14 cellular contexts compared by ENCODE assay signal in the genomic region with DNA sequence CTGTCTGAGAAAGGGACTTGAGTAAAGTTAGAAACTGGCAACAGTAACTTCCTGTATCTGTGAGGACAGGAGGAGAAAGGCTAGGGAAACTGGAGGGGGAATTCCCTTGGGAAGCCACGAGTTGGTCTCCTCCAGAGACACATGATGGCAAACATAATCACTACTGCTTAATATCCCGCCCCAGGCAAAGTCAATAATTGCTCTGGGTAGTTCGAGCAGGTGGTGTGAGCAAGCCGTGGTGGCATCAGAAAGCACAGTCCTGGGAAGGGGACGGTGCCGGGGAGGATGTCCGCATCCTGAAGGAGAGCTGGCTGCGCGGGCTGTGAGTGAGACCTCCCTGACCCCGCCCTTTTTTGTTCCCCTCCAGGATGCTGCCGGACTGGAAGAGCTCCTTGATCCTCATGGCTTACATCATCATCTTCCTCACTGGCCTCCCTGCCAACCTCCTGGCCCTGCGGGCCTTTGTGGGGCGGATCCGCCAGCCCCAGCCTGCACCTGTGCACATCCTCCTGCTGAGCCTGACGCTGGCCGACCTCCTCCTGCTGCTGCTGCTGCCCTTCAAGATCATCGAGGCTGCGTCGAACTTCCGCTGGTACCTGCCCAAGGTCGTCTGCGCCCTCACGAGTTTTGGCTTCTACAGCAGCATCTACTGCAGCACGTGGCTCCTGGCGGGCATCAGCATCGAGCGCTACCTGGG. TPM values are rescaled to one million over a fixed set of nuclear protein-coding genes. Genes with fewer than 3 reads are reported as not detected.
DNase-seq lines count a peak whose midpoint lies in the region; ATAC-seq and TF ChIP-seq lines count a peak whose summit lies in the region.
"Had no signal": no experiment of that assay in that cellular context is flagged by ENCODE, and none has a peak within 500 bp of the region (broad histone marks: within the 10 kb centered on the region; RNA-seq: fewer than 3 reads in every experiment).

No MANE protein-coding gene starts in this region.

- peak overlapping the region; percentile 60 for H3K27ac Mint-ChIP-seq in stimulated activated naive B cell treated with anti-CD40 and anti-IgM and Interleukin-4, amounts not matched to agents 10 μg/mL and 1 μg/mL and 100 μg/mL, for 72 hours
- H3K27ac Mint-ChIP-seq: activated T-helper 2 cell treated with anti-CD3 and anti-CD28 coated beads, Interferon-gamma antibody, Interleukin-2, Interleukin-4, amounts not matched to agents 10 μg/mL and 5 μg/mL and 100 μg/mL, durations not matched to agents 14 hours and 24 hours and 36 hours had no signal

- H3K9ac ChIP-seq in colonic mucosa (ENCODE audit: low read depth in 2 of 2, low read length in 2 of 2), result peak overlapping the region in 1 of 2 donors; percentile 50

- TF ChIP-seq CTCF in colonic mucosa (IDR thresholded peaks at IDR 0.05), result no peak

- DNase-seq in NCI-H82 (lab: John Stamatoyannopoulos, UW), result peak; percentile 12
- DNase-seq in NCI-H82 treated with DMSO at 0.1 percent for 48 hours (lab: John Stamatoyannopoulos, UW; ENCODE audit: unreplicated experiment), result no peak
- DNase-seq in NCI-H1436 (lab: John Stamatoyannopoulos, UW), result peak; percentile 19
- DNase-seq in colonic mucosa, result no peak
- DNase-seq in stimulated activated naive B cell treated with anti-CD40 and anti-IgM and Interleukin-4, amounts not matched to agents 10 μg/mL and 1 μg/mL and 100 μg/mL, for 72 hours, result no peak
- no peak for DNase-seq in activated CD8-positive, alpha-beta memory T cell treated with anti-CD3 and anti-CD28 coated beads for 24 hours
- DNase-seq: hippocampal formation, testis had no signal

- H3K4me1 ChIP-seq in colonic mucosa, result no peaks in the 10 kb centered on the region
- H3K4me1 ChIP-seq: SJSA1, testis had no signal

- H3K4me3 ChIP-seq in colonic mucosa, result no peak overlapping the region
- H3K4me3 ChIP-seq: body of pancreas, SJSA1, testis had no signal

- H3K4me1 Mint-ChIP-seq in stimulated activated naive B cell treated with anti-CD40 and anti-IgM and Interleukin-4, amounts not matched to agents 10 μg/mL and 1 μg/mL and 100 μg/mL, for 72 hours, result peaks cover 55 to 72% of the 10 kb centered on the region in 2 donors

- no peaks in the 10 kb centered on the region for H3K36me3 ChIP-seq in colonic mucosa
- H3K36me3 ChIP-seq: SJSA1 had no signal

- ATAC-seq in stimulated activated naive B cell treated with anti-CD40 and anti-IgM and Interleukin-4, amounts not matched to agents 10 μg/mL and 1 μg/mL and 100 μg/mL, for 72 hours (replicated peaks), result no peak
- no peak for ATAC-seq in HG02678 (IDR thresholded peaks at IDR 0.05; ENCODE audit: unreplicated experiment)
- no peak for ATAC-seq in HG03432 (IDR thresholded peaks at IDR 0.05; ENCODE audit: unreplicated experiment)
- ATAC-seq: body of pancreas had no signal

- H3K27me3 ChIP-seq in colonic mucosa, result peaks cover 3% of the 10 kb centered on the region
- H3K27me3 ChIP-seq: testis had no signal

- no peaks in the 10 kb centered on the region for H3K9me3 ChIP-seq in colonic mucosa
- H3K9me3 ChIP-seq: body of pancreas, SJSA1, testis had no signal

- peak overlapping the region; percentile 11 for H3K27ac ChIP-seq in colonic mucosa
- H3K27ac ChIP-seq: SJSA1, testis had no signal

- no peak overlapping the region for H3K4me3 Mint-ChIP-seq in stimulated activated naive B cell treated with anti-CD40 and anti-IgM and Interleukin-4, amounts not matched to agents 10 μg/mL and 1 μg/mL and 100 μg/mL, for 72 hours

- H3K9me3 Mint-ChIP-seq in stimulated activated naive B cell treated with anti-CD40 and anti-IgM and Interleukin-4, amounts not matched to agents 10 μg/mL and 1 μg/mL and 100 μg/mL, for 72 hours, result no peaks in the 10 kb centered on the region
- H3K9me3 Mint-ChIP-seq: activated T-helper 2 cell treated with anti-CD3 and anti-CD28 coated beads, Interferon-gamma antibody, Interleukin-2, Interleukin-4, amounts not matched to agents 10 μg/mL and 5 μg/mL and 100 μg/mL, durations not matched to agents 14 hours and 24 hours and 36 hours had no signal

- peaks cover 13 to 18% of the 10 kb centered on the region in 2 donors for H3K27me3 Mint-ChIP-seq in stimulated activated naive B cell treated with anti-CD40 and anti-IgM and Interleukin-4, amounts not matched to agents 10 μg/mL and 1 μg/mL and 100 μg/mL, for 72 hours

- H3K36me3 Mint-ChIP-seq in stimulated activated naive B cell treated with anti-CD40 and anti-IgM and Interleukin-4, amounts not matched to agents 10 μg/mL and 1 μg/mL and 100 μg/mL, for 72 hours, result no peaks in the 10 kb centered on the region

- intact Hi-C loops in colonic mucosa (cut with DNase I), result no loop called here

RNA-seq across cellular contexts. Expression of a gene that starts 1.4 kb away (rescaled TPM):
- under 1 TPM; 0.22 to 0.82 TPM for total RNA-seq in colonic mucosa
- total RNA-seq: activated T-helper 2 cell treated with anti-CD3 and anti-CD28 coated beads, Interferon-gamma antibody, Interleukin-2, Interleukin-4, amounts not matched to agents 10 μg/mL and 5 μg/mL and 100 μg/mL, durations not matched to agents 14 hours and 24 hours and 36 hours; body of pancreas; SJSA1; testis had no signal

RNA-seq across cellular contexts. Expression of a gene that starts 40.8 kb away (rescaled TPM):
- not detected for total RNA-seq in colonic mucosa
- total RNA-seq: activated T-helper 2 cell treated with anti-CD3 and anti-CD28 coated beads, Interferon-gamma antibody, Interleukin-2, Interleukin-4, amounts not matched to agents 10 μg/mL and 5 μg/mL and 100 μg/mL, durations not matched to agents 14 hours and 24 hours and 36 hours; body of pancreas; mesenteric fat pad; SJSA1 had no signal

Comparison
In these comparisons a context has a peak if more than half of its experiments do, and no peak if none do; other contexts are left out.
1. DNase-seq: peak in NCI-H82 (single experiment) and NCI-H1436 (single experiment); none in NCI-H82 treated with DMSO at 0.1 percent for 48 hours (single experiment), colonic mucosa (single experiment), stimulated activated naive B cell treated with anti-CD40 and anti-IgM and Interleukin-4, amounts not matched to agents 10 μg/mL and 1 μg/mL and 100 μg/mL, for 72 hours (single experiment) and activated CD8-positive, alpha-beta memory T cell treated with anti-CD3 and anti-CD28 coated beads for 24 hours (single experiment).